In the genomic region with DNA sequence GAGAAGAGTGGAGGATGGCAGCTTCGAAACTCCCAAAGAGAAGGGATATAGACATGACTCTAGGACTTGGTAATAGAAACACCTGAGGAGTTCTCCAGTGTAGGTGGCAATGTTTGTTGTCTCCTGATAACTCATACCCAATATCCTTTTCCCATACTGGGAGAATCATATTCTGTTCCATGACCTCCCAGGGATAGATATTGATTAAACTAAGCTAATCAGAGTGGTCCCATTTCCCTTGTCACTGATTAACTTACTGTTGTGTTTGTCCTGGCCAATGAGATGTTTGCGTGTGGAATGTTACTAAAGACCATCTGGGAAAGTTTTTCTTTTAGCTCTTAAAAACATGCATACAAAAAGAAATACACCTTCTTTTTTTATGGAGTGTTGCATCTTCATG, we compare ENCODE assay signal across 2 cellular contexts.
TF ChIP-seq lines count a peak whose summit lies in the region.

No MANE protein-coding gene starts in this region.

TF ChIP-seq in IMR-90, 13 proteins besides CTCF, POLR2A, EP300 and RAD21 (continued from another document):
- TF ChIP-seq, protein P1, sequence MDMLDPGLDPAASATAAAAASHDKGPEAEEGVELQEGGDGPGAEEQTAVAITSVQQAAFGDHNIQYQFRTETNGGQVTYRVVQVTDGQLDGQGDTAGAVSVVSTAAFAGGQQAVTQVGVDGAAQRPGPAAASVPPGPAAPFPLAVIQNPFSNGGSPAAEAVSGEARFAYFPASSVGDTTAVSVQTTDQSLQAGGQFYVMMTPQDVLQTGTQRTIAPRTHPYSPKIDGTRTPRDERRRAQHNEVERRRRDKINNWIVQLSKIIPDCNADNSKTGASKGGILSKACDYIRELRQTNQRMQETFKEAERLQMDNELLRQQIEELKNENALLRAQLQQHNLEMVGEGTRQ (IDR thresholded peaks at IDR 0.05; ENCODE audit: low read depth, low read length) = no peak
- TF ChIP-seq MAZ (IDR thresholded peaks at IDR 0.05; ENCODE audit: borderline replicate concordance, low read depth, low read length) (no peak), BHLHE40 (IDR thresholded peaks at IDR 0.05; ENCODE audit: low read depth, low read length) (no peak), CEBPB (IDR thresholded peaks at IDR 0.05; ENCODE audit: low read depth, low read length) (no peak)

TF ChIP-seq in K562, 482 proteins besides CTCF, POLR2A, EP300 and RAD21:
- TF ChIP-seq, protein P2, sequence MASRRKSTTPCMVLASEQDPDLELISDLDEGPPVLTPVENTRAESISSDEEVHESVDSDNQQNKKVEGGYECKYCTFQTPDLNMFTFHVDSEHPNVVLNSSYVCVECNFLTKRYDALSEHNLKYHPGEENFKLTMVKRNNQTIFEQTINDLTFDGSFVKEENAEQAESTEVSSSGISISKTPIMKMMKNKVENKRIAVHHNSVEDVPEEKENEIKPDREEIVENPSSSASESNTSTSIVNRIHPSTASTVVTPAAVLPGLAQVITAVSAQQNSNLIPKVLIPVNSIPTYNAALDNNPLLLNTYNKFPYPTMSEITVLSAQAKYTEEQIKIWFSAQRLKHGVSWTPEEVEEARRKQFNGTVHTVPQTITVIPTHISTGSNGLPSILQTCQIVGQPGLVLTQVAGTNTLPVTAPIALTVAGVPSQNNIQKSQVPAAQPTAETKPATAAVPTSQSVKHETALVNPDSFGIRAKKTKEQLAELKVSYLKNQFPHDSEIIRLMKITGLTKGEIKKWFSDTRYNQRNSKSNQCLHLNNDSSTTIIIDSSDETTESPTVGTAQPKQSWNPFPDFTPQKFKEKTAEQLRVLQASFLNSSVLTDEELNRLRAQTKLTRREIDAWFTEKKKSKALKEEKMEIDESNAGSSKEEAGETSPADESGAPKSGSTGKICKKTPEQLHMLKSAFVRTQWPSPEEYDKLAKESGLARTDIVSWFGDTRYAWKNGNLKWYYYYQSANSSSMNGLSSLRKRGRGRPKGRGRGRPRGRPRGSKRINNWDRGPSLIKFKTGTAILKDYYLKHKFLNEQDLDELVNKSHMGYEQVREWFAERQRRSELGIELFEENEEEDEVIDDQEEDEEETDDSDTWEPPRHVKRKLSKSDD (conservative IDR thresholded peaks at IDR 0.05; ENCODE audit: low read length) = no peak
- TF ChIP-seq MTA3 (IDR thresholded peaks at IDR 0.05; ENCODE audit: borderline replicate concordance) = no peak
- TF ChIP-seq, protein P3, sequence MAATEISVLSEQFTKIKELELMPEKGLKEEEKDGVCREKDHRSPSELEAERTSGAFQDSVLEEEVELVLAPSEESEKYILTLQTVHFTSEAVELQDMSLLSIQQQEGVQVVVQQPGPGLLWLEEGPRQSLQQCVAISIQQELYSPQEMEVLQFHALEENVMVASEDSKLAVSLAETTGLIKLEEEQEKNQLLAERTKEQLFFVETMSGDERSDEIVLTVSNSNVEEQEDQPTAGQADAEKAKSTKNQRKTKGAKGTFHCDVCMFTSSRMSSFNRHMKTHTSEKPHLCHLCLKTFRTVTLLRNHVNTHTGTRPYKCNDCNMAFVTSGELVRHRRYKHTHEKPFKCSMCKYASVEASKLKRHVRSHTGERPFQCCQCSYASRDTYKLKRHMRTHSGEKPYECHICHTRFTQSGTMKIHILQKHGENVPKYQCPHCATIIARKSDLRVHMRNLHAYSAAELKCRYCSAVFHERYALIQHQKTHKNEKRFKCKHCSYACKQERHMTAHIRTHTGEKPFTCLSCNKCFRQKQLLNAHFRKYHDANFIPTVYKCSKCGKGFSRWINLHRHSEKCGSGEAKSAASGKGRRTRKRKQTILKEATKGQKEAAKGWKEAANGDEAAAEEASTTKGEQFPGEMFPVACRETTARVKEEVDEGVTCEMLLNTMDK (IDR thresholded peaks at IDR 0.05; ENCODE audit: borderline replicate concordance, insufficient read depth, low read depth, low read length, poor library complexity, severe bottlenecking) = no peak
- TF ChIP-seq GATAD2B (IDR thresholded peaks at IDR 0.05; ENCODE audit: borderline replicate concordance) = no peak
- TF ChIP-seq TRIM24 (IDR thresholded peaks at IDR 0.05) = no peak
- TF ChIP-seq HNRNPUL1 (IDR thresholded peaks at IDR 0.05; ENCODE audit: low read length) = no peak
- no peak for TF ChIP-seq MECOM (CRISPR knock-in tag; IDR thresholded peaks at IDR 0.05)
- TF ChIP-seq CBX2 (IDR thresholded peaks at IDR 0.05; ENCODE audit: insufficient read depth, low read length, poor library complexity, severe bottlenecking) = no peak
- TF ChIP-seq ZNF124 (CRISPR knock-in tag; IDR thresholded peaks at IDR 0.05) = no peak
- no peak for TF ChIP-seq HDGF (IDR thresholded peaks at IDR 0.05)
- no peak for TF ChIP-seq CEBPB (tag; IDR thresholded peaks at IDR 0.05)
- TF ChIP-seq SIRT6 (IDR thresholded peaks at IDR 0.05; ENCODE audit: low read depth, low read length) = no peak
